Comparison of ENCODE assay signal across 2 cellular contexts in the genomic region with DNA sequence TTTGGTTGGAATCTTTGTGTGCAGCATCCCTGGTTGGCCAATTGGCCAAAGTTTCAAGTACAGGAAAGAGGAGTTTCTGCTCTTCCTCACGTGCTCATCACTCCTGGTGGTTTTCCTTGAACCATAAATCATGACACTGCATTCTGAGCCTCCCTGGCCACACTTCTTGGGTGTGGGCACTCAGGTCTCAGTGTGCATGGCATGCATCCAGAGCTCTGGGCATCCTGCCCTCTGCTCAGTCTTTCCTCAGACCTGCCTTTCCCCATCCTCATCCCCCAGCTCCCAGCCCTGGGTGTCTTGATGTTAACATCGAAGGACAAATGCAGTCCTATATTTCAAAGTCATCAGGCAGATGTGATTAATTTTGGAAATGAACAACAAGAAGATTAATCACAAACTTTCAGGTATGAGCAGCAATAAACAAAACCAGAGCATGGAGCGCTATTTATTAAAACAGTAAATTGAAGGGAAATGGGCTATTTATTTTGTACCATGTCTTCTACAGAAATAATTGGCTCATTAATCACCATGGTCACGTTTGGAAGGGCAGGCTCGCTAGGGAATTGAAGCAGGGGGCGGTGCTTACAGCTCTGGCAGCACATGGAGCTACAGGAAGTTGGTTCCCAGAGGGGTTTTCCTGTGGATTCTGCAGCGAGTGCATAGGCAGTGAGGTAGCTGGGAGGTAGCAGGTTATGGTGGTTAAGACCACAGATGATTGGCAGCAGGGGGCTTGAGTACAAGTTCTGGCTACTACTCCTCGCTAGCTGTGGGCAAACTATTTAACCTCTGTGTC.
TF ChIP-seq lines count a peak whose summit lies in the region.

No MANE protein-coding gene starts in this region.

TF ChIP-seq in SK-N-SH, 30 proteins besides CTCF, POLR2A, EP300 and RAD21 (continued from another document):
- TF ChIP-seq, protein P1, sequence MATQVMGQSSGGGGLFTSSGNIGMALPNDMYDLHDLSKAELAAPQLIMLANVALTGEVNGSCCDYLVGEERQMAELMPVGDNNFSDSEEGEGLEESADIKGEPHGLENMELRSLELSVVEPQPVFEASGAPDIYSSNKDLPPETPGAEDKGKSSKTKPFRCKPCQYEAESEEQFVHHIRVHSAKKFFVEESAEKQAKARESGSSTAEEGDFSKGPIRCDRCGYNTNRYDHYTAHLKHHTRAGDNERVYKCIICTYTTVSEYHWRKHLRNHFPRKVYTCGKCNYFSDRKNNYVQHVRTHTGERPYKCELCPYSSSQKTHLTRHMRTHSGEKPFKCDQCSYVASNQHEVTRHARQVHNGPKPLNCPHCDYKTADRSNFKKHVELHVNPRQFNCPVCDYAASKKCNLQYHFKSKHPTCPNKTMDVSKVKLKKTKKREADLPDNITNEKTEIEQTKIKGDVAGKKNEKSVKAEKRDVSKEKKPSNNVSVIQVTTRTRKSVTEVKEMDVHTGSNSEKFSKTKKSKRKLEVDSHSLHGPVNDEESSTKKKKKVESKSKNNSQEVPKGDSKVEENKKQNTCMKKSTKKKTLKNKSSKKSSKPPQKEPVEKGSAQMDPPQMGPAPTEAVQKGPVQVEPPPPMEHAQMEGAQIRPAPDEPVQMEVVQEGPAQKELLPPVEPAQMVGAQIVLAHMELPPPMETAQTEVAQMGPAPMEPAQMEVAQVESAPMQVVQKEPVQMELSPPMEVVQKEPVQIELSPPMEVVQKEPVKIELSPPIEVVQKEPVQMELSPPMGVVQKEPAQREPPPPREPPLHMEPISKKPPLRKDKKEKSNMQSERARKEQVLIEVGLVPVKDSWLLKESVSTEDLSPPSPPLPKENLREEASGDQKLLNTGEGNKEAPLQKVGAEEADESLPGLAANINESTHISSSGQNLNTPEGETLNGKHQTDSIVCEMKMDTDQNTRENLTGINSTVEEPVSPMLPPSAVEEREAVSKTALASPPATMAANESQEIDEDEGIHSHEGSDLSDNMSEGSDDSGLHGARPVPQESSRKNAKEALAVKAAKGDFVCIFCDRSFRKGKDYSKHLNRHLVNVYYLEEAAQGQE (IDR thresholded peaks at IDR 0.05; ENCODE audit: low read depth, low read length): no peak
- no peak for TF ChIP-seq SIN3A (IDR thresholded peaks at IDR 0.05; ENCODE audit: borderline replicate concordance, low read depth, low read length)
- TF ChIP-seq, protein P2, sequence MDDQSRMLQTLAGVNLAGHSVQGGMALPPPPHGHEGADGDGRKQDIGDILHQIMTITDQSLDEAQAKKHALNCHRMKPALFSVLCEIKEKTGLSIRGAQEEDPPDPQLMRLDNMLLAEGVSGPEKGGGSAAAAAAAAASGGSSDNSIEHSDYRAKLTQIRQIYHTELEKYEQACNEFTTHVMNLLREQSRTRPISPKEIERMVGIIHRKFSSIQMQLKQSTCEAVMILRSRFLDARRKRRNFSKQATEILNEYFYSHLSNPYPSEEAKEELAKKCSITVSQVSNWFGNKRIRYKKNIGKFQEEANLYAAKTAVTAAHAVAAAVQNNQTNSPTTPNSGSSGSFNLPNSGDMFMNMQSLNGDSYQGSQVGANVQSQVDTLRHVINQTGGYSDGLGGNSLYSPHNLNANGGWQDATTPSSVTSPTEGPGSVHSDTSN (IDR thresholded peaks at IDR 0.05): no peak

TF ChIP-seq in SK-N-SH treated with all-trans-retinoic acid at 6 μM for 48 hours, 23 proteins besides CTCF, POLR2A, EP300 and RAD21 (continued from another document):
- TF ChIP-seq, protein P3, sequence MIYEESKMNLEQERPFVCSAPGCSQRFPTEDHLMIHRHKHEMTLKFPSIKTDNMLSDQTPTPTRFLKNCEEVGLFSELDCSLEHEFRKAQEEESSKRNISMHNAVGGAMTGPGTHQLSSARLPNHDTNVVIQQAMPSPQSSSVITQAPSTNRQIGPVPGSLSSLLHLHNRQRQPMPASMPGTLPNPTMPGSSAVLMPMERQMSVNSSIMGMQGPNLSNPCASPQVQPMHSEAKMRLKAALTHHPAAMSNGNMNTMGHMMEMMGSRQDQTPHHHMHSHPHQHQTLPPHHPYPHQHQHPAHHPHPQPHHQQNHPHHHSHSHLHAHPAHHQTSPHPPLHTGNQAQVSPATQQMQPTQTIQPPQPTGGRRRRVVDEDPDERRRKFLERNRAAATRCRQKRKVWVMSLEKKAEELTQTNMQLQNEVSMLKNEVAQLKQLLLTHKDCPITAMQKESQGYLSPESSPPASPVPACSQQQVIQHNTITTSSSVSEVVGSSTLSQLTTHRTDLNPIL (CRISPR knock-in tag; IDR thresholded peaks at IDR 0.05; ENCODE audit: low read depth): no peak
- TF ChIP-seq CSDC2 (CRISPR knock-in tag; IDR thresholded peaks at IDR 0.05) (no peak), TCF4 (CRISPR knock-in tag; IDR thresholded peaks at IDR 0.05; ENCODE audit: borderline replicate concordance) (no peak), PPARA (CRISPR knock-in tag; IDR thresholded peaks at IDR 0.05; ENCODE audit: borderline replicate concordance) (no peak)
- TF ChIP-seq, protein P4, sequence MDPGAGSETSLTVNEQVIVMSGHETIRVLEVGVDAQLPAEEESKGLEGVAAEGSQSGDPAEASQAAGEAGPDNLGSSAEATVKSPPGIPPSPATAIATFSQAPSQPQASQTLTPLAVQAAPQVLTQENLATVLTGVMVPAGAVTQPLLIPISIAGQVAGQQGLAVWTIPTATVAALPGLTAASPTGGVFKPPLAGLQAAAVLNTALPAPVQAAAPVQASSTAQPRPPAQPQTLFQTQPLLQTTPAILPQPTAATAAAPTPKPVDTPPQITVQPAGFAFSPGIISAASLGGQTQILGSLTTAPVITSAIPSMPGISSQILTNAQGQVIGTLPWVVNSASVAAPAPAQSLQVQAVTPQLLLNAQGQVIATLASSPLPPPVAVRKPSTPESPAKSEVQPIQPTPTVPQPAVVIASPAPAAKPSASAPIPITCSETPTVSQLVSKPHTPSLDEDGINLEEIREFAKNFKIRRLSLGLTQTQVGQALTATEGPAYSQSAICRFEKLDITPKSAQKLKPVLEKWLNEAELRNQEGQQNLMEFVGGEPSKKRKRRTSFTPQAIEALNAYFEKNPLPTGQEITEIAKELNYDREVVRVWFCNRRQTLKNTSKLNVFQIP (CRISPR knock-in tag; IDR thresholded peaks at IDR 0.05; ENCODE audit: borderline replicate concordance, low read depth): no peak
- TF ChIP-seq, protein P5, sequence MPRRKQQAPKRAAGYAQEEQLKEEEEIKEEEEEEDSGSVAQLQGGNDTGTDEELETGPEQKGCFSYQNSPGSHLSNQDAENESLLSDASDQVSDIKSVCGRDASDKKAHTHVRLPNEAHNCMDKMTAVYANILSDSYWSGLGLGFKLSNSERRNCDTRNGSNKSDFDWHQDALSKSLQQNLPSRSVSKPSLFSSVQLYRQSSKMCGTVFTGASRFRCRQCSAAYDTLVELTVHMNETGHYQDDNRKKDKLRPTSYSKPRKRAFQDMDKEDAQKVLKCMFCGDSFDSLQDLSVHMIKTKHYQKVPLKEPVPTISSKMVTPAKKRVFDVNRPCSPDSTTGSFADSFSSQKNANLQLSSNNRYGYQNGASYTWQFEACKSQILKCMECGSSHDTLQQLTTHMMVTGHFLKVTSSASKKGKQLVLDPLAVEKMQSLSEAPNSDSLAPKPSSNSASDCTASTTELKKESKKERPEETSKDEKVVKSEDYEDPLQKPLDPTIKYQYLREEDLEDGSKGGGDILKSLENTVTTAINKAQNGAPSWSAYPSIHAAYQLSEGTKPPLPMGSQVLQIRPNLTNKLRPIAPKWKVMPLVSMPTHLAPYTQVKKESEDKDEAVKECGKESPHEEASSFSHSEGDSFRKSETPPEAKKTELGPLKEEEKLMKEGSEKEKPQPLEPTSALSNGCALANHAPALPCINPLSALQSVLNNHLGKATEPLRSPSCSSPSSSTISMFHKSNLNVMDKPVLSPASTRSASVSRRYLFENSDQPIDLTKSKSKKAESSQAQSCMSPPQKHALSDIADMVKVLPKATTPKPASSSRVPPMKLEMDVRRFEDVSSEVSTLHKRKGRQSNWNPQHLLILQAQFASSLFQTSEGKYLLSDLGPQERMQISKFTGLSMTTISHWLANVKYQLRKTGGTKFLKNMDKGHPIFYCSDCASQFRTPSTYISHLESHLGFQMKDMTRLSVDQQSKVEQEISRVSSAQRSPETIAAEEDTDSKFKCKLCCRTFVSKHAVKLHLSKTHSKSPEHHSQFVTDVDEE (CRISPR knock-in tag; IDR thresholded peaks at IDR 0.05): no peak
